In the genomic region with DNA sequence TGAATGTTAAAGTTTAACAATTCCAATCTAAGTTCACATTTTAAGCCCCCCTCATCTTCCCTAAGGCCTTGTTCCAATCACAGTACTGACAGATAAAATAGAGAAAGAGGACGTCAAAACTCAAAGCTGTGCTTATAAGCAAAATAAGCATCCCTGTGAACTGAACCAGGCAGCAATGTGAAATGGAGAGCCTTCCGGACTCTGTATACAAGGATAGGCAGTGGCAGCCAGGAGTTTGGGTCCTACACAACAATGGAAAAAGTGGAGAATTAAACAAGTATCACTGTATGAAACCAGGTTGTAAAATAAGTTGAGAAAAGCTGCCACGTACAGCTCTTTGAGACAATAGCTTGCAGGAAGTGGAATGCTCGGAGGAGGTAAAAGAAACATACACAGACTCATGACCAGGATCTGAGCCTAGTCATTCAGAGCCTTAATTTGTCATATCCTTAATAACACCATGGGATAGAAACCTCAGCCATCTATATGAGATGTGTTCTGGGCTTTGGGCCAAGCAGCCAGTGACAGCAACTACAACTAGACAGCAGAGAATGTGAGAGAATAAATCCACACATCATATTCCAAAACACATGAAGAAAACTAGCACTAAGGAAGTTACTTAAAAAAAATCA, we compare ENCODE assay signal across 9 cellular contexts. TPM values are rescaled to one million over a fixed set of nuclear protein-coding genes. Genes with fewer than 3 reads are reported as not detected.
DNase-seq lines count a peak whose midpoint lies in the region; ATAC-seq and TF ChIP-seq lines count a peak whose summit lies in the region.
"Had no signal": no experiment of that assay in that cellular context is flagged by ENCODE, and none has a peak within 500 bp of the region (broad histone marks: within the 10 kb centered on the region; RNA-seq: fewer than 3 reads in every experiment).

No MANE protein-coding gene starts in this region.

- H3K4me3 ChIP-seq in AG10803 (ENCODE audit: low read length) = no peak overlapping the region

- ATAC-seq in HG03442 (IDR thresholded peaks at IDR 0.05; ENCODE audit: unreplicated experiment) = no peak
- no peak for ATAC-seq in HG03280 (IDR thresholded peaks at IDR 0.05; ENCODE audit: unreplicated experiment)

- TF ChIP-seq CTCF in AG10803 (conservative IDR thresholded peaks at IDR 0.05; ENCODE audit: low read length) = no peak

- no peak for TF ChIP-seq POLR2A in erythroblast (IDR thresholded peaks at IDR 0.05; ENCODE audit: low read length)

- DNase-seq in AG10803 (ENCODE audit: low read depth) (peak; percentile 79), NCI-H1694 treated with DMSO at 0.1 percent for 48 hours (lab: John Stamatoyannopoulos, UW) (peak; percentile 54), dermis blood vessel endothelial cell (peak; percentile 98), lung microvascular endothelial cell (ENCODE audit: low read depth in 2 of 2) (peak; percentile 95 to 99), erythroblast (lab: John Stamatoyannopoulos, UW) (no peak)
- no peak for DNase-seq in activated CD4-positive, alpha-beta T cell treated with anti-CD3 and anti-CD28 coated beads for 1 hour
- DNase-seq: NCI-H2171 had no signal

RNA-seq across cellular contexts. Expression of gene PALMD, which starts 55.2 kb away (rescaled TPM):
- total RNA-seq in dermis blood vessel endothelial cell (63.3 and 106 TPM in 2 replicates), lung microvascular endothelial cell (22.2 and 30.3 TPM in 2 replicates)

Comparison
In these comparisons a context has a peak if more than half of its experiments do, and no peak if none do; other contexts are left out.
1. DNase-seq: peak in AG10803 (single experiment), NCI-H1694 treated with DMSO at 0.1 percent for 48 hours (single experiment), dermis blood vessel endothelial cell (single experiment) and lung microvascular endothelial cell (2 of 2); none in erythroblast (0 of 2) and activated CD4-positive, alpha-beta T cell treated with anti-CD3 and anti-CD28 coated beads for 1 hour (single experiment).